ENCODE assay signal across 16 cellular contexts in genomic region chr10:76017026-76017732, GRCh38.
"Had no signal": no experiment of that assay in that cellular context is flagged by ENCODE, and none has a peak within 500 bp of the region (broad histone marks: within the 10 kb centered on the region; RNA-seq: fewer than 3 reads in every experiment).

No MANE protein-coding gene starts in this region.

- H3K4me3 ChIP-seq: lung, stomach, thoracic aorta had no signal

- H3K9me3 Mint-ChIP-seq: activated CD8-positive, alpha-beta T cell treated with anti-CD3 and anti-CD28 coated beads for 36 hours; activated T-cell treated with anti-CD3 and anti-CD28 coated beads, Interleukin-2, amount 50 U/mL, for 72 hours; central memory CD8-positive, alpha-beta T cell; T-cell had no signal

- H3K27ac Mint-ChIP-seq: activated CD4-positive, alpha-beta T cell treated with anti-CD3 and anti-CD28 coated beads for 36 hours; activated CD8-positive, alpha-beta T cell treated with anti-CD3 and anti-CD28 coated beads for 36 hours; activated T-cell treated with anti-CD3 and anti-CD28 coated beads, Interleukin-2, amount 50 U/mL, for 72 hours; T-cell had no signal

- H3K27me3 Mint-ChIP-seq: activated CD4-positive, alpha-beta T cell treated with anti-CD3 and anti-CD28 coated beads for 36 hours; central memory CD8-positive, alpha-beta T cell; T-cell had no signal

- H3K4me1 ChIP-seq: parathyroid adenoma, stomach had no signal

- H2AFZ ChIP-seq: parathyroid adenoma had no signal

- H3K36me3 ChIP-seq: stomach, thoracic aorta had no signal

- H3K36me3 Mint-ChIP-seq: T-cell had no signal

- H3K9ac ChIP-seq: parathyroid adenoma had no signal

- H3K27me3 ChIP-seq: stomach had no signal

- H3K79me2 ChIP-seq: parathyroid adenoma had no signal

- H3K27ac ChIP-seq: parathyroid adenoma, stomach, thoracic aorta, VCaP had no signal

- ATAC-seq: activated CD4-positive, alpha-beta T cell treated with anti-CD3 and anti-CD28 coated beads for 36 hours; activated CD8-positive, alpha-beta T cell treated with anti-CD3 and anti-CD28 coated beads for 36 hours; activated T-cell treated with anti-CD3 and anti-CD28 coated beads, Interleukin-2, amount 50 U/mL, for 72 hours; T-cell had no signal

- H3K4me3 Mint-ChIP-seq: activated CD4-positive, alpha-beta T cell treated with anti-CD3 and anti-CD28 coated beads for 36 hours; activated CD8-positive, alpha-beta T cell treated with anti-CD3 and anti-CD28 coated beads for 36 hours; activated T-cell treated with anti-CD3 and anti-CD28 coated beads, Interleukin-2, amount 50 U/mL, for 72 hours; central memory CD8-positive, alpha-beta T cell; T-cell had no signal

- DNase-seq: activated CD4-positive, alpha-beta T cell treated with anti-CD3 and anti-CD28 coated beads for 36 hours; activated CD8-positive, alpha-beta memory T cell treated with anti-CD3 and anti-CD28 coated beads, Interleukin-2, amount 50 U/mL, for 4 hours; activated CD8-positive, alpha-beta T cell treated with anti-CD3 and anti-CD28 coated beads for 36 hours; activated naive CD4-positive, alpha-beta T cell; activated T-cell treated with anti-CD3 and anti-CD28 coated beads, Interleukin-2, amount 50 U/mL, for 72 hours; effector memory CD4-positive, alpha-beta T cell; retina; stimulated activated CD4-positive, alpha-beta T cell treated with anti-CD3 and anti-CD28 coated beads, Interleukin-4, amount 100 ng/mL, for 4 hours; stomach; T-cell; T1000 had no signal

- H3K9me3 ChIP-seq: stomach, thoracic aorta had no signal

- H3K4me1 Mint-ChIP-seq: activated CD4-positive, alpha-beta T cell treated with anti-CD3 and anti-CD28 coated beads for 36 hours; central memory CD8-positive, alpha-beta T cell; T-cell had no signal
